1 cellular context compared by ENCODE assay signal in genomic region chr5:78920604-78921003, GRCh38.
TF ChIP-seq lines count a peak whose summit lies in the region.

No MANE protein-coding gene starts in this region.

TF ChIP-seq in K562, 482 proteins besides CTCF, POLR2A, EP300 and RAD21 (continued from another document):
- no peak for TF ChIP-seq ZNF518B (CRISPR knock-in tag; IDR thresholded peaks at IDR 0.05)
